1 cellular context compared by ENCODE assay signal in the genomic region with DNA sequence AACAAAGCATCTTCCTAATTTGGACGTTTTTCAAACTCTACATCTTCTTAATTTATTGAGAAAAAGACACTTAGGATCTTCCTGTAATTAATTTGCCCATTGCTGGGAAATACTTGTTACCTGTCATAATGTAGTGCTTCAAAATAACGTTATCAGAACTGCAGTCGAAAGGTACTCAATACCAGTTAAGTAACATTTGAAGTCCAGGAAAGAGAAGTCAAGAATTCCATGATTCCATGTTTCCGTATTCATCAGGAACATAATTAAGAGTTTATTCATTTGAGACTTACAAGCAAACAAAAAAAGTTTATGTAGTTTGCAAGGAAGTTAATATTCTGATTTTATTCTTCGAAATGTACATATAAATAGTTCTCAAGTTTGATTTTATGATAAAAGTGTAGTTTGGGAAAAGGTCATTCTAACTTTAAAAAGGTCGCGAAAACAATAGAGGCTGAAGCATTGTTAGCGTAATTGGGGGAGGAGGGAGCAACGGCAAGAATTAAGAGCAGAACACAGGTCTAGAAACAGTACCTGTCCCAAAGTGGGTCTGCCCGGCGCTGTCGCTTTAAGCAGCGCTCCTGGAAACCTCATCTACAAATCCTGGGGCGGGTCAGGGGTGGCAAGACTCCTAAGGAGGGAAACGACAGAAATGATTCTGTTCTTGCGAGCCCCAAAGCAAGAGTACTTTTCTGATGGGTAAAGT.
TF ChIP-seq lines count a peak whose summit lies in the region.

No MANE protein-coding gene starts in this region.

TF ChIP-seq in WTC11, 78 proteins besides CTCF, POLR2A, EP300 and RAD21 (continued from another document):
- TF ChIP-seq, protein P1, sequence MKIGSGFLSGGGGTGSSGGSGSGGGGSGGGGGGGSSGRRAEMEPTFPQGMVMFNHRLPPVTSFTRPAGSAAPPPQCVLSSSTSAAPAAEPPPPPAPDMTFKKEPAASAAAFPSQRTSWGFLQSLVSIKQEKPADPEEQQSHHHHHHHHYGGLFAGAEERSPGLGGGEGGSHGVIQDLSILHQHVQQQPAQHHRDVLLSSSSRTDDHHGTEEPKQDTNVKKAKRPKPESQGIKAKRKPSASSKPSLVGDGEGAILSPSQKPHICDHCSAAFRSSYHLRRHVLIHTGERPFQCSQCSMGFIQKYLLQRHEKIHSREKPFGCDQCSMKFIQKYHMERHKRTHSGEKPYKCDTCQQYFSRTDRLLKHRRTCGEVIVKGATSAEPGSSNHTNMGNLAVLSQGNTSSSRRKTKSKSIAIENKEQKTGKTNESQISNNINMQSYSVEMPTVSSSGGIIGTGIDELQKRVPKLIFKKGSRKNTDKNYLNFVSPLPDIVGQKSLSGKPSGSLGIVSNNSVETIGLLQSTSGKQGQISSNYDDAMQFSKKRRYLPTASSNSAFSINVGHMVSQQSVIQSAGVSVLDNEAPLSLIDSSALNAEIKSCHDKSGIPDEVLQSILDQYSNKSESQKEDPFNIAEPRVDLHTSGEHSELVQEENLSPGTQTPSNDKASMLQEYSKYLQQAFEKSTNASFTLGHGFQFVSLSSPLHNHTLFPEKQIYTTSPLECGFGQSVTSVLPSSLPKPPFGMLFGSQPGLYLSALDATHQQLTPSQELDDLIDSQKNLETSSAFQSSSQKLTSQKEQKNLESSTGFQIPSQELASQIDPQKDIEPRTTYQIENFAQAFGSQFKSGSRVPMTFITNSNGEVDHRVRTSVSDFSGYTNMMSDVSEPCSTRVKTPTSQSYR (CRISPR knock-in tag; IDR thresholded peaks at IDR 0.05): no peak
- TF ChIP-seq GABPB1 (CRISPR knock-in tag; IDR thresholded peaks at IDR 0.05) (no peak), ZNF219 (CRISPR knock-in tag; IDR thresholded peaks at IDR 0.05; ENCODE audit: borderline replicate concordance) (no peak)
- TF ChIP-seq, protein P2, sequence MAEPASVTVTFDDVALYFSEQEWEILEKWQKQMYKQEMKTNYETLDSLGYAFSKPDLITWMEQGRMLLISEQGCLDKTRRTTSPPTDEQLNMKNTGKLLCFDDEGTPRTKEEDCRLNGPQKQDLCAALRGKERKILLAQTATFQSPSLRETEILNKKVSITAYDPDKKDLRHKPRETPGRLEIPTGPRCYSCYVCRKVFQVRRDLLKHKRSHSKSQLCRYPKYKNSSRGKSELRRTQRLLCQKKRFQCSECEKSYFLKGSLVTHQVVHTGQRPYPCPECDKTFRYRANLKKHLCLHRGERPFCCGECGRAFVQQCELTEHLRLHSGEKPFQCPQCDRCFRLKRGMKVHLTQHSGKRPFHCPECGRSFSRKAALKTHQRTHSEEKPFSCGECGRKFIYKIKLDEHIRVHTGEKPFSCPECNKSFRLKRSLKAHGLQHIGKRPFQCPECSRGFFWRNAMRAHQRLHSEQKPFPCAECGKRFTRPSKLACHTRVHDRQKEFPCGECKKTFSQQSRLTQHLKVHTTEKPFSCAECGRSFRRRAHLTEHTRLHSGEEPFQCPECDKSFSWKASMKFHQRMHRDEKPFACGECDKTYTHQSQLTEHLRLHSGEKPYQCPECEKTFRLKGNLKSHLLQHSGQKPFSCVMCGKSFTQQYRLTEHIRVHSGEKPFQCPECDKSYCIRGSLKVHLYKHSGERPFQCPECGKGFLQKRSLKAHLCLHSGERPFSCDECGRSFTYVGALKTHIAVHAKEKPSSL (CRISPR knock-in tag; conservative IDR thresholded peaks at IDR 0.05): no peak
